Comparison of ENCODE assay signal across 1 cellular context in genomic region chr4:23851455-23851854, GRCh38.
TF ChIP-seq lines count a peak whose summit lies in the region.

No MANE protein-coding gene starts in this region.

TF ChIP-seq in GM23338, 12 proteins besides CTCF, POLR2A, EP300 and RAD21 (continued from another document):
- TF ChIP-seq ZNF462 (CRISPR knock-in tag; IDR thresholded peaks at IDR 0.05) = no peak
- no peak for TF ChIP-seq STAT1 (IDR thresholded peaks at IDR 0.05; ENCODE audit: unreplicated experiment)
- TF ChIP-seq EZH2phosphoT487 (IDR thresholded peaks at IDR 0.05; ENCODE audit: unreplicated experiment) = no peak
- TF ChIP-seq ETS1 (IDR thresholded peaks at IDR 0.05) = no peak
- no peak for TF ChIP-seq NANOG (IDR thresholded peaks at IDR 0.05; ENCODE audit: borderline replicate concordance)
